22 cellular contexts compared by ENCODE assay signal in genomic region chr10:31136386-31136785, GRCh38.
DNase-seq lines count a peak whose midpoint lies in the region; ATAC-seq and TF ChIP-seq lines count a peak whose summit lies in the region.
"Had no signal": no experiment of that assay in that cellular context is flagged by ENCODE, and none has a peak within 500 bp of the region (broad histone marks: within the 10 kb centered on the region; RNA-seq: fewer than 3 reads in every experiment).

No MANE protein-coding gene starts in this region.

- H3K9me3 ChIP-seq in hepatocyte (ENCODE audit: low read depth) (no peaks in the 10 kb centered on the region), thymus (ENCODE audit: control insufficient read depth) (no peaks in the 10 kb centered on the region)
- H3K9me3 ChIP-seq: SK-N-SH, suprapubic skin had no signal

- no peak for TF ChIP-seq CTCF in hepatocyte (IDR thresholded peaks at IDR 0.05; ENCODE audit: poor library complexity)

- H3K9me2 ChIP-seq in hepatocyte (replicated peaks; ENCODE audit: insufficient read depth) = no peaks in the 10 kb centered on the region
- H3K9me2 ChIP-seq: SK-N-SH had no signal

- H3K27me3 Mint-ChIP-seq in activated CD4-positive, alpha-beta T cell treated with anti-CD3 and anti-CD28 coated beads, Interleukin-2, amount 10 ng/mL, durations not matched to agents 24 days and 14 days = no peaks in the 10 kb centered on the region
- no peaks in the 10 kb centered on the region for H3K27me3 Mint-ChIP-seq in activated CD4-positive, alpha-beta memory T cell treated with anti-CD3 and anti-CD28 coated beads for 36 hours
- H3K27me3 Mint-ChIP-seq: activated CD4-positive, alpha-beta T cell treated with anti-CD3 and anti-CD28 coated beads, Interleukin-2, amount 10 ng/mL, durations not matched to agents 7 days and 5 days had no signal

- H3K4me1 ChIP-seq in hepatocyte (ENCODE audit: insufficient read depth) = peaks cover 21% of the 10 kb centered on the region
- peaks cover 31% of the 10 kb centered on the region for H3K4me1 ChIP-seq in thymus (ENCODE audit: control insufficient read depth, insufficient read depth, low read length)
- H3K4me1 ChIP-seq: parathyroid adenoma had no signal

- no peaks in the 10 kb centered on the region for H3K36me3 Mint-ChIP-seq in activated CD4-positive, alpha-beta T cell treated with anti-CD3 and anti-CD28 coated beads, Interleukin-2, amount 10 ng/mL, durations not matched to agents 24 days and 14 days (ENCODE audit: low read depth)
- H3K36me3 Mint-ChIP-seq in activated CD4-positive, alpha-beta memory T cell treated with anti-CD3 and anti-CD28 coated beads for 36 hours = no peaks in the 10 kb centered on the region
- H3K36me3 Mint-ChIP-seq: CD14-positive monocyte had no signal

- CTCF ChIA-PET in activated CD4-positive, alpha-beta memory T cell treated with anti-CD3 and anti-CD28 coated beads for 36 hours (lab: Charles Lee) = interaction anchor here (0.7 kb wide), 1 partner anchor 91 kb away, joined by 3 read pairs; no protein-coding TSS in a partner anchor

- no peaks in the 10 kb centered on the region for H4K20me1 ChIP-seq in hepatocyte (ENCODE audit: insufficient read depth, poor library complexity, severe bottlenecking)

- H3K4me3 ChIP-seq in hepatocyte (no peak overlapping the region), thymus (ENCODE audit: low read length) (no peak overlapping the region)
- H3K4me3 ChIP-seq: dorsolateral prefrontal cortex, lung, suprapubic skin had no signal

- POLR2A ChIA-PET in activated CD4-positive, alpha-beta memory T cell treated with anti-CD3 and anti-CD28 coated beads for 36 hours (lab: Charles Lee) = no interaction called here

- H3K36me3 ChIP-seq in hepatocyte (replicated peaks; ENCODE audit: insufficient read depth, low read depth) (no peaks in the 10 kb centered on the region), thymus (ENCODE audit: control insufficient read depth, insufficient read depth) (no peaks in the 10 kb centered on the region)
- H3K36me3 ChIP-seq: suprapubic skin had no signal

- peak overlapping the region; percentile 5 for H3K27ac ChIP-seq in hepatocyte
- H3K27ac ChIP-seq in thymus (ENCODE audit: low read depth) = peak overlapping the region; percentile 83
- H3K27ac ChIP-seq: dorsolateral prefrontal cortex, parathyroid adenoma, suprapubic skin had no signal

- H3K4me3 Mint-ChIP-seq in activated CD4-positive, alpha-beta T cell treated with anti-CD3 and anti-CD28 coated beads, Interleukin-2, amount 10 ng/mL, durations not matched to agents 24 days and 14 days = peak overlapping the region; percentile 7
- H3K4me3 Mint-ChIP-seq in activated CD4-positive, alpha-beta memory T cell treated with anti-CD3 and anti-CD28 coated beads for 36 hours = no peak overlapping the region
- H3K4me3 Mint-ChIP-seq: activated CD4-positive, alpha-beta T cell treated with anti-CD3 and anti-CD28 coated beads, Interleukin-2, amount 10 ng/mL, durations not matched to agents 7 days and 5 days; CD14-positive monocyte had no signal

- 79% methylated on average over 4 of the region's 4 CpGs for WGBS in hepatocyte (ENCODE audit: low lambda C conversion rate, missing lambda C conversion rate)
- 69% methylated on average over 4 of the region's 4 CpGs for WGBS in thymus

- H3K4me2 ChIP-seq in hepatocyte = no peak overlapping the region
- H3K4me2 ChIP-seq: SK-N-SH had no signal

- peaks cover 42% of the 10 kb centered on the region for H3K4me1 Mint-ChIP-seq in activated CD4-positive, alpha-beta T cell treated with anti-CD3 and anti-CD28 coated beads, Interleukin-2, amount 10 ng/mL, durations not matched to agents 24 days and 14 days
- H3K4me1 Mint-ChIP-seq in activated CD4-positive, alpha-beta memory T cell treated with anti-CD3 and anti-CD28 coated beads for 36 hours (ENCODE audit: low read depth) = peaks cover 42% of the 10 kb centered on the region

- H2AFZ ChIP-seq in hepatocyte = no peak overlapping the region
- H2AFZ ChIP-seq: parathyroid adenoma had no signal

- ATAC-seq in activated CD4-positive, CD25-positive, alpha-beta regulatory T cell treated with anti-CD3 and anti-CD28 coated beads, Interleukin-2, amount 50 U/mL, for 24 hours = no peak
- no peak for ATAC-seq in GM21576 (IDR thresholded peaks at IDR 0.05; ENCODE audit: unreplicated experiment)
- ATAC-seq in HG03025 (IDR thresholded peaks at IDR 0.05; ENCODE audit: low FRiP score, unreplicated experiment) = no peak

- intact Hi-C loops in activated CD4-positive, alpha-beta T cell treated with anti-CD3 and anti-CD28 coated beads, Interleukin-2, amount 10 ng/mL, durations not matched to agents 24 days and 14 days (cut with micrococcal nuclease) = loop anchor here (1.0 to 10.0 kb wide), 5 partner anchors 52 to 702 kb away; partner anchors contain the start of gene MAP3K8
- intact Hi-C loops in activated CD4-positive, alpha-beta memory T cell treated with anti-CD3 and anti-CD28 coated beads for 36 hours (cut with micrococcal nuclease) = loop anchor here (10.0 kb wide), 2 partner anchors 52 to 208 kb away; no protein-coding TSS in a partner anchor

- H3K9me3 Mint-ChIP-seq in activated CD4-positive, alpha-beta T cell treated with anti-CD3 and anti-CD28 coated beads, Interleukin-2, amount 10 ng/mL, durations not matched to agents 24 days and 14 days = no peaks in the 10 kb centered on the region
- no peaks in the 10 kb centered on the region for H3K9me3 Mint-ChIP-seq in activated CD4-positive, alpha-beta memory T cell treated with anti-CD3 and anti-CD28 coated beads for 36 hours
- H3K9me3 Mint-ChIP-seq: activated CD4-positive, alpha-beta T cell treated with anti-CD3 and anti-CD28 coated beads, Interleukin-2, amount 10 ng/mL, durations not matched to agents 7 days and 5 days; CD14-positive monocyte had no signal

- DNase-seq in activated CD4-positive, alpha-beta T cell treated with anti-CD3 and anti-CD28 coated beads, Interleukin-2, amount 10 ng/mL, durations not matched to agents 24 days and 14 days = no peak
- no peak for DNase-seq in activated CD4-positive, alpha-beta T cell treated with anti-CD3 and anti-CD28 coated beads for 48 hours
- DNase-seq in activated CD4-positive, alpha-beta memory T cell treated with anti-CD3 and anti-CD28 coated beads for 36 hours = no peak
- no peak for DNase-seq in hepatocyte (ENCODE audit: low spot score)
- DNase-seq: activated CD4-positive, alpha-beta T cell treated with anti-CD3 and anti-CD28 coated beads, Interleukin-2, amount 10 ng/mL, durations not matched to agents 7 days and 5 days; activated T-cell treated with anti-CD3 and anti-CD28 coated beads for 4 hours; caudate nucleus; DMS79; dorsolateral prefrontal cortex; erythroblast; NCI-H1694; NCI-H345; SK-N-SH; stimulated activated CD4-positive, alpha-beta T cell treated with anti-CD3 and anti-CD28 coated beads, Interleukin-4, amount 100 ng/mL, for 4 hours had no signal

- peak overlapping the region; percentile 98 for H3K27ac Mint-ChIP-seq in activated CD4-positive, alpha-beta T cell treated with anti-CD3 and anti-CD28 coated beads, Interleukin-2, amount 10 ng/mL, durations not matched to agents 24 days and 14 days
- H3K27ac Mint-ChIP-seq in activated CD4-positive, alpha-beta memory T cell treated with anti-CD3 and anti-CD28 coated beads for 36 hours = peak overlapping the region; percentile 14
- H3K27ac Mint-ChIP-seq: CD14-positive monocyte had no signal

- no peaks in the 10 kb centered on the region for H3K79me2 ChIP-seq in hepatocyte
- H3K79me2 ChIP-seq: parathyroid adenoma had no signal

- H3K27me3 ChIP-seq in hepatocyte (no peaks in the 10 kb centered on the region), thymus (ENCODE audit: control insufficient read depth, insufficient read depth) (no peaks in the 10 kb centered on the region)
- H3K27me3 ChIP-seq: dorsolateral prefrontal cortex, suprapubic skin had no signal
